In genomic region chr18:50190236-50190635, GRCh38 we compare ENCODE assay signal across 20 cellular contexts. TPM values are rescaled to one million over a fixed set of nuclear protein-coding genes. Genes with fewer than 3 reads are reported as not detected.
DNase-seq lines count a peak whose midpoint lies in the region; ATAC-seq, FAIRE-seq and TF ChIP-seq lines count a peak whose summit lies in the region.
"Had no signal": no experiment of that assay in that cellular context is flagged by ENCODE, and none has a peak within 500 bp of the region (broad histone marks: within the 10 kb centered on the region; RNA-seq: fewer than 3 reads in every experiment).

No MANE protein-coding gene starts in this region.

- H3K9me1 ChIP-seq in keratinocyte (ENCODE audit: control insufficient read depth, extremely low read depth, insufficient read depth, low read length) = no peaks in the 10 kb centered on the region

- no peaks in the 10 kb centered on the region for H3K36me3 ChIP-seq in HEK293 (ENCODE audit: control insufficient read depth in 2 of 2, insufficient read depth in 1 of 2, low read length in 2 of 2)
- no peaks in the 10 kb centered on the region for H3K36me3 ChIP-seq in keratinocyte (ENCODE audit: control insufficient read depth in 2 of 2, extremely low read depth in 1 of 2, insufficient read depth in 2 of 2, low read length in 2 of 2)
- no peaks in the 10 kb centered on the region for H3K36me3 ChIP-seq in WERI-Rb-1
- H3K36me3 ChIP-seq: BLaER1, heart right ventricle had no signal

- peaks cover 22% of the 10 kb centered on the region for H3K4me1 Mint-ChIP-seq in activated CD4-positive, alpha-beta T cell treated with anti-CD3 and anti-CD28 coated beads for 36 hours
- H3K4me1 Mint-ChIP-seq in activated CD4-positive, alpha-beta T cell treated with anti-CD3 and anti-CD28 coated beads, Interleukin-2, amount 10 ng/mL, durations not matched to agents 7 days and 5 days = peaks cover 8% of the 10 kb centered on the region

- CTCF ChIA-PET in activated CD4-positive, alpha-beta T cell treated with anti-CD3 and anti-CD28 coated beads for 36 hours (lab: Charles Lee) = interaction anchor here (1.9 to 4.6 kb wide), 2 partner anchors 12 to 14 kb away, joined by 6 to 21 read pairs; no protein-coding TSS in a partner anchor
- CTCF ChIA-PET in activated CD4-positive, alpha-beta T cell treated with anti-CD3 and anti-CD28 coated beads, Interleukin-2, amount 10 ng/mL, durations not matched to agents 7 days and 5 days (lab: Charles Lee) = no interaction called here
- CTCF ChIA-PET in HEK293 (lab: Yijun Ruan, JAX) = interaction anchor here (0.7 to 1.2 kb wide), 3 partner anchors 21 to 167 kb away, joined by 3 read pairs; no protein-coding TSS in a partner anchor

- H3K79me2 ChIP-seq in keratinocyte (ENCODE audit: control insufficient read depth, insufficient read depth, low read length) = no peaks in the 10 kb centered on the region

- no peak overlapping the region for H3K4me2 ChIP-seq in keratinocyte (ENCODE audit: control insufficient read depth, extremely low read depth, insufficient read depth, low read depth, low read length)
- H3K4me2 ChIP-seq: BLaER1, GM23338 had no signal

- intact Hi-C loops in activated CD4-positive, alpha-beta T cell treated with anti-CD3 and anti-CD28 coated beads for 36 hours (cut with DNase I, micrococcal nuclease) = loop anchor here (10.0 kb wide), 3 partner anchors 155 to 675 kb away; no protein-coding TSS in a partner anchor

- no peaks in the 10 kb centered on the region for H3K4me1 ChIP-seq in HEK293 (ENCODE audit: control insufficient read depth, insufficient read depth, low read length)
- peaks cover 7% of the 10 kb centered on the region for H3K4me1 ChIP-seq in keratinocyte (ENCODE audit: control insufficient read depth, extremely low read depth, insufficient read depth, low read length)

- TF ChIP-seq CTCF in HEK293 (tag by site-specific recombination; IDR thresholded peaks at IDR 0.05) = no peak
- TF ChIP-seq CTCF in keratinocyte (optimal IDR thresholded peaks at IDR 0.05 in 1 of 3, IDR thresholded peaks at IDR 0.05 in 1 of 3, conservative IDR thresholded peaks at IDR 0.05 in 1 of 3; ENCODE audit: extremely low read depth in 1 of 3, insufficient read depth in 2 of 3, low read length in 3 of 3) = no peak
- TF ChIP-seq CTCF in WERI-Rb-1 (IDR thresholded peaks at IDR 0.05; ENCODE audit: low read depth, low read length) = no peak

- no peaks in the 10 kb centered on the region for H4K20me1 ChIP-seq in keratinocyte (ENCODE audit: control insufficient read depth, extremely low read depth, insufficient read depth, low read length)

- H3K9me3 ChIP-seq in HEK293 (ENCODE audit: control insufficient read depth, insufficient read depth, low read depth, low read length) (no peaks in the 10 kb centered on the region), keratinocyte (ENCODE audit: control insufficient read depth, low read depth, low read length) (no peaks in the 10 kb centered on the region), WERI-Rb-1 (ENCODE audit: severe bottlenecking) (no peaks in the 10 kb centered on the region)
- H3K9me3 ChIP-seq: heart right ventricle had no signal

- H3K4me3 ChIP-seq in HEK293 (ENCODE audit: low read depth, low read length) (no peak overlapping the region), keratinocyte (ENCODE audit: control insufficient read depth in 2 of 3, extremely low read depth in 1 of 3, insufficient read depth in 2 of 3, low read depth in 1 of 3, low read length in 3 of 3) (no peak overlapping the region), WERI-Rb-1 (ENCODE audit: low read depth, low read length) (no peak overlapping the region)
- H3K4me3 ChIP-seq: BLaER1, dorsolateral prefrontal cortex, GM23338, heart right ventricle had no signal

- DNase-seq in activated CD4-positive, alpha-beta T cell treated with anti-CD3 and anti-CD28 coated beads for 36 hours = peak; percentile 30
- no peak for DNase-seq in activated CD4-positive, alpha-beta T cell treated with anti-CD3 and anti-CD28 coated beads, Interleukin-2, amount 10 ng/mL, durations not matched to agents 7 days and 5 days
- DNase-seq in amniotic epithelial cell (ENCODE audit: low read depth) (peak; percentile 37), keratinocyte (ENCODE audit: low read depth, low spot score) (no peak), WERI-Rb-1 (no peak)
- DNase-seq: activated gamma-delta T cell treated with Interleukin-2 at 50 U/mL for 16 hours; dorsolateral prefrontal cortex; heart right ventricle; KBM-7; mesendoderm; NK-92 treated with Interleukin-12 subunit alpha and Interleukin-12 subunit beta, amount 100 ng/mL, for 24 hours; T-cell had no signal

- H2AFZ ChIP-seq in keratinocyte (ENCODE audit: control insufficient read depth, low read length) = no peak overlapping the region
- H2AFZ ChIP-seq: GM23338 had no signal

- peaks cover 38% of the 10 kb centered on the region for H3K27me3 Mint-ChIP-seq in activated CD4-positive, alpha-beta T cell treated with anti-CD3 and anti-CD28 coated beads for 36 hours
- H3K27me3 Mint-ChIP-seq in activated CD4-positive, alpha-beta T cell treated with anti-CD3 and anti-CD28 coated beads, Interleukin-2, amount 10 ng/mL, durations not matched to agents 7 days and 5 days = peaks cover 50% of the 10 kb centered on the region

- no peaks in the 10 kb centered on the region for H3K9me3 Mint-ChIP-seq in activated CD4-positive, alpha-beta T cell treated with anti-CD3 and anti-CD28 coated beads for 36 hours (ENCODE audit: low read depth)
- H3K9me3 Mint-ChIP-seq in activated CD4-positive, alpha-beta T cell treated with anti-CD3 and anti-CD28 coated beads, Interleukin-2, amount 10 ng/mL, durations not matched to agents 7 days and 5 days = no peaks in the 10 kb centered on the region
- H3K9me3 Mint-ChIP-seq: GM23338, neural crest cell, T-cell had no signal

- POLR2A ChIA-PET in activated CD4-positive, alpha-beta T cell treated with anti-CD3 and anti-CD28 coated beads for 36 hours (lab: Charles Lee) = no interaction called here
- POLR2A ChIA-PET in activated CD4-positive, alpha-beta T cell treated with anti-CD3 and anti-CD28 coated beads, Interleukin-2, amount 10 ng/mL, durations not matched to agents 7 days and 5 days (lab: Charles Lee) = no interaction called here
- POLR2A ChIA-PET in HEK293 (lab: Yijun Ruan, JAX) = interaction anchor here (1.2 kb wide), 1 partner anchor 91 kb away, joined by 3 read pairs; the partner anchor contains the start of gene MBD1

- peak; percentile 67 for ATAC-seq in activated CD4-positive, alpha-beta T cell treated with anti-CD3 and anti-CD28 coated beads for 36 hours
- ATAC-seq in HG03521 (IDR thresholded peaks at IDR 0.05; ENCODE audit: unreplicated experiment) = no peak
- no peak for ATAC-seq in esophagus mucosa
- ATAC-seq: GM23338, heart right ventricle, T-cell had no signal

- no peak overlapping the region for H3K4me3 Mint-ChIP-seq in activated CD4-positive, alpha-beta T cell treated with anti-CD3 and anti-CD28 coated beads for 36 hours
- H3K4me3 Mint-ChIP-seq in activated CD4-positive, alpha-beta T cell treated with anti-CD3 and anti-CD28 coated beads, Interleukin-2, amount 10 ng/mL, durations not matched to agents 7 days and 5 days = no peak overlapping the region
- H3K4me3 Mint-ChIP-seq: GM23338, neural crest cell, T-cell had no signal

- no peak overlapping the region for H3K27ac ChIP-seq in HEK293 (ENCODE audit: extremely low read depth, low read depth, low read length)
- H3K27ac ChIP-seq in keratinocyte (ENCODE audit: control insufficient read depth, insufficient read depth, low read length) = no peak overlapping the region
- H3K27ac ChIP-seq in WERI-Rb-1 = no peak overlapping the region
- H3K27ac ChIP-seq: BLaER1, dorsolateral prefrontal cortex, heart right ventricle, VCaP had no signal

- FAIRE-seq in keratinocyte (lab: Jason Lieb, UNC) = peak; percentile 9
- FAIRE-seq: urothelium cell line had no signal

- no peaks in the 10 kb centered on the region for H3K36me3 Mint-ChIP-seq in activated CD4-positive, alpha-beta T cell treated with anti-CD3 and anti-CD28 coated beads for 36 hours (ENCODE audit: low read depth)
- H3K36me3 Mint-ChIP-seq in activated CD4-positive, alpha-beta T cell treated with anti-CD3 and anti-CD28 coated beads, Interleukin-2, amount 10 ng/mL, durations not matched to agents 7 days and 5 days (ENCODE audit: low read depth) = no peaks in the 10 kb centered on the region
- H3K36me3 Mint-ChIP-seq: T-cell had no signal

- no peak overlapping the region for H3K9ac ChIP-seq in keratinocyte (ENCODE audit: control insufficient read depth, extremely low read depth, insufficient read depth, low read length)
- H3K9ac ChIP-seq: BLaER1 had no signal

- no peak overlapping the region for H3K27ac Mint-ChIP-seq in activated CD4-positive, alpha-beta T cell treated with anti-CD3 and anti-CD28 coated beads for 36 hours
- H3K27ac Mint-ChIP-seq in activated CD4-positive, alpha-beta T cell treated with anti-CD3 and anti-CD28 coated beads, Interleukin-2, amount 10 ng/mL, durations not matched to agents 7 days and 5 days = no peak overlapping the region
- H3K27ac Mint-ChIP-seq: GM23338, T-cell had no signal

- dilution Hi-C loops in keratinocyte (cut with MboI; ENCODE audit: extremely low pct_ligation_motif_present, low sequenced_read_pairs) = no loop called here

- H3K27me3 ChIP-seq in keratinocyte (ENCODE audit: control insufficient read depth, extremely low read depth, insufficient read depth, low read length) (peaks cover 31% of the 10 kb centered on the region), WERI-Rb-1 (ENCODE audit: insufficient read depth, low read depth, severe bottlenecking) (no peaks in the 10 kb centered on the region)

TF ChIP-seq in HEK293, 187 proteins besides CTCF, POLR2A, EP300 and RAD21:
- TF ChIP-seq ZBTB21 (tag by site-specific recombination; IDR thresholded peaks at IDR 0.05) = peak; percentile 49; the same call in 1 of the 2 replicates
- TF ChIP-seq ZFP37 (tag by site-specific recombination; IDR thresholded peaks at IDR 0.05) = no peak
- TF ChIP-seq ZNF629 (tag by site-specific recombination; IDR thresholded peaks at IDR 0.05) = 0 out of 2 replicates have a peak, but pooled peaks have one; percentile 35
- peak; percentile 56; the same call in 1 of the 2 replicates for TF ChIP-seq ZNF660 (tag by site-specific recombination; IDR thresholded peaks at IDR 0.05)

RNA-seq across cellular contexts. Expression of gene MYO5B, which starts 4.7 kb away (rescaled TPM):
- total RNA-seq in activated CD4-positive, alpha-beta T cell treated with anti-CD3 and anti-CD28 coated beads for 36 hours = under 1 TPM; 0.18 to 0.23 TPM
- total RNA-seq in activated CD4-positive, alpha-beta T cell treated with anti-CD3 and anti-CD28 coated beads, Interleukin-2, amount 10 ng/mL, durations not matched to agents 7 days and 5 days = under 1 TPM in 1 of 2 experiments, not detected in 1; 0.12 TPM
- 6.5 to 7.7 TPM (median 6.8 TPM) in 3 replicates for polyA plus RNA-seq in keratinocyte
- 86.8 TPM for polyA plus RNA-seq in keratinocyte (2011; ENCODE audit: low read depth)
- polyA plus RNA-seq in keratinocyte (2011; cell fraction: cytosol; rRNA removed) = 11.3 and 15.5 TPM in 2 replicates
- 17.1 and 18.5 TPM in 2 replicates for polyA plus RNA-seq in keratinocyte (2011; cell fraction: nucleus; rRNA removed)
- polyA plus RNA-seq in keratinocyte (2012; ENCODE audit: low replicate concordance) = 5.8 and 40.7 TPM in 2 replicates
- 11.3 to 17.9 TPM (median 12.5 TPM) in 3 replicates for polyA minus RNA-seq in keratinocyte
- 11.5 TPM for polyA minus RNA-seq in keratinocyte (2011; cell fraction: cytosol; rRNA and poly(A)+ RNA removed)
- 10.6 and 16.3 TPM in 2 replicates for polyA minus RNA-seq in keratinocyte (2011; cell fraction: nucleus; rRNA and poly(A)+ RNA removed)
- 29.6 TPM for total RNA-seq in esophagus mucosa

Comparison
In these comparisons a context has a peak if more than half of its experiments do, and no peak if none do; other contexts are left out.
1. DNase-seq: peak in activated CD4-positive, alpha-beta T cell treated with anti-CD3 and anti-CD28 coated beads for 36 hours (single experiment) and amniotic epithelial cell (single experiment); none in activated CD4-positive, alpha-beta T cell treated with anti-CD3 and anti-CD28 coated beads, Interleukin-2, amount 10 ng/mL, durations not matched to agents 7 days and 5 days (single experiment), keratinocyte (single experiment) and WERI-Rb-1 (single experiment).
2. RNA of gene MYO5B, which starts 4.7 kb away (total RNA-seq): 29.6 TPM in esophagus mucosa (single experiment); 0.18 to 0.23 TPM in activated CD4-positive, alpha-beta T cell treated with anti-CD3 and anti-CD28 coated beads for 36 hours and 0.12 TPM in activated CD4-positive, alpha-beta T cell treated with anti-CD3 and anti-CD28 coated beads, Interleukin-2, amount 10 ng/mL, durations not matched to agents 7 days and 5 days; every median in the first group is over 10 times any median in the second.